ENCODE assay signal across 1 cellular context in the genomic region with DNA sequence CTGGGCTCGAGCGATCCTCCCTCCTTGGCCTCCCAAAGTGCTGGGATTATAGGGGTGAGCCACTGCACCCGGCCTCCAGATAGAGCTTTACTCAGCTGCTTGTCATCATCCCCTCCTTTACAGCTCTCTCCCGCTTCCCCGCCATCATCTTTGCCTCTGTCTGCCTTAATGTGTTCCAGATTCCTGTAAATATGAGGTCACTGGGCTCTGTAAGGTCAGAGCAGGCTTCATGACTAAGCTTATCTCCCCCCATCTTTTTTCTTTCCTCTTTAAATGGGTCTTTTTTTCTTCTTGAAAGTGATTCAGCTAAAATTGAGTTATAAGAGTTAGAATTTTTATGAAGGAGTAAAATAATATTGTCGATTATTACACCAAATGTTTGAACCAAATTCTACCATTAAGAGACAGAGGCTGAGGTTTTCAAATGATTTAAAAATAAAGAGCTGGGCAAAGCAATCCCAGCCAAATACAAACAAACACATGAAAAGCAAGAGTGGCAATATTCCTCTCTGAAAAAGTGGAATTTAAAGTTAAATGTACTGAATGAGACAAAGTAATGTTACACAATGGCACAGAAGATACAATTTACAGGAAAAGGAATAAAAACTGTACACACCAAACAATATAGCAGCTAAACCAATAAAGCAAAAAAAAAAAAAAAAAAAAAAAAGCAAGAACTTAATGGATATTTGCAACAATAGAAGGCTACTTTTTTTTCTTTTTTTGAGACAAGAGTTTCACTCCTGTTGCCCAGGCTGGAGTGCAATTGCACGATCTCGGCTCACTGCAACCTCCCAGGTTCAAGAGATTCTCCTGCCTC.
A peak's percentile ranks its signal among the peaks of the same experiment; 100 is the strongest.
TF ChIP-seq lines count a peak whose summit lies in the region.

No MANE protein-coding gene starts in this region.

TF ChIP-seq in K562, 482 proteins besides CTCF, POLR2A, EP300 and RAD21 (continued from another document and continues in another):
- TF ChIP-seq RCOR1 (IDR thresholded peaks at IDR 0.05; ENCODE audit: borderline replicate concordance in 1 of 2, low read depth in 2 of 2, low read length in 2 of 2) (peak in 1 of 2 experiments; percentile 89; a peak in 2 of 4 replicates), ASH1L (IDR thresholded peaks at IDR 0.05; ENCODE audit: borderline replicate concordance, low read depth, partially characterized antibody) (no peak), ADNP (tag; IDR thresholded peaks at IDR 0.05) (peak; percentile 73), CBX1 (IDR thresholded peaks at IDR 0.05; ENCODE audit: low read depth) (no peak), SIRT6 (IDR thresholded peaks at IDR 0.05; ENCODE audit: low read depth, low read length) (no peak), HDAC2 (IDR thresholded peaks at IDR 0.05) (peak; percentile 65), GABPA (tag; conservative IDR thresholded peaks at IDR 0.05; ENCODE audit: low read depth) (no peak), KDM1A (IDR thresholded peaks at IDR 0.05) (peak; percentile 85 to 89), ZFP1 (CRISPR knock-in tag; IDR thresholded peaks at IDR 0.05) (0 out of 2 replicates have a peak, but pooled peaks have one; percentile 29), TRIM24 (IDR thresholded peaks at IDR 0.05) (peak in 1 of 2 experiments; percentile 41; a peak in 1 of 4 replicates), ATF7 (IDR thresholded peaks at IDR 0.05) (peak; percentile 96), TCF7 (IDR thresholded peaks at IDR 0.05; ENCODE audit: borderline replicate concordance) (no peak), ZNF384 (IDR thresholded peaks at IDR 0.05; ENCODE audit: low read depth, low read length) (peak; percentile 69; the same call in 1 of the 2 replicates), FOXK2 (conservative IDR thresholded peaks at IDR 0.05 in 1 of 2, IDR thresholded peaks at IDR 0.05 in 1 of 2; ENCODE audit: low read depth in 2 of 2) (peak; percentile 66 to 79; a peak in 3 of 4 replicates), ZNF316 (IDR thresholded peaks at IDR 0.05) (peak; percentile 97), NFATC3 (IDR thresholded peaks at IDR 0.05) (no peak), TAF9B (IDR thresholded peaks at IDR 0.05; ENCODE audit: partially characterized antibody) (no peak), NR2C2 (CRISPR knock-in tag; IDR thresholded peaks at IDR 0.05) (no peak), NR2C2 (tag; IDR thresholded peaks at IDR 0.05) (peak; percentile 85), TEAD2 (tag; IDR thresholded peaks at IDR 0.05) (0 out of 2 replicates have a peak, but pooled peaks have one; percentile 51), SMARCA4 (IDR thresholded peaks at IDR 0.05) (peak; percentile 83), NBN (IDR thresholded peaks at IDR 0.05; ENCODE audit: low read depth) (peak; percentile 82), BACH1 (tag; IDR thresholded peaks at IDR 0.05) (peak; percentile 90), MAFK (IDR thresholded peaks at IDR 0.05; ENCODE audit: low read length) (peak; percentile 77), KAT2B (IDR thresholded peaks at IDR 0.05; ENCODE audit: low read depth, low read length) (no peak), CEBPB (tag; IDR thresholded peaks at IDR 0.05) (peak; percentile 78), CXXC5 (CRISPR knock-in tag; IDR thresholded peaks at IDR 0.05) (peak; percentile 18; the same call in 1 of the 2 replicates), MAFG (tag; conservative IDR thresholded peaks at IDR 0.05) (peak; percentile 95), FOXM1 (IDR thresholded peaks at IDR 0.05; ENCODE audit: low read depth) (no peak), FOXM1 (CRISPR knock-in tag; IDR thresholded peaks at IDR 0.05; ENCODE audit: low read depth) (no peak), ATF1 (CRISPR knock-in tag; IDR thresholded peaks at IDR 0.05) (no peak), ATF1 (tag; IDR thresholded peaks at IDR 0.05) (peak; percentile 68), NELFE (IDR thresholded peaks at IDR 0.05; ENCODE audit: insufficient read depth, insufficient read length) (no peak), DPF2 (IDR thresholded peaks at IDR 0.05) (peak; percentile 91)
- TF ChIP-seq, protein P1, sequence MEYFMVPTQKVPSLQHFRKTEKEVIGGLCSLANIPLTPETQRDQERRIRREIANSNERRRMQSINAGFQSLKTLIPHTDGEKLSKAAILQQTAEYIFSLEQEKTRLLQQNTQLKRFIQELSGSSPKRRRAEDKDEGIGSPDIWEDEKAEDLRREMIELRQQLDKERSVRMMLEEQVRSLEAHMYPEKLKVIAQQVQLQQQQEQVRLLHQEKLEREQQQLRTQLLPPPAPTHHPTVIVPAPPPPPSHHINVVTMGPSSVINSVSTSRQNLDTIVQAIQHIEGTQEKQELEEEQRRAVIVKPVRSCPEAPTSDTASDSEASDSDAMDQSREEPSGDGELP (CRISPR knock-in tag; IDR thresholded peaks at IDR 0.05; ENCODE audit: borderline replicate concordance): peak; percentile 49
- TF ChIP-seq, protein P2, sequence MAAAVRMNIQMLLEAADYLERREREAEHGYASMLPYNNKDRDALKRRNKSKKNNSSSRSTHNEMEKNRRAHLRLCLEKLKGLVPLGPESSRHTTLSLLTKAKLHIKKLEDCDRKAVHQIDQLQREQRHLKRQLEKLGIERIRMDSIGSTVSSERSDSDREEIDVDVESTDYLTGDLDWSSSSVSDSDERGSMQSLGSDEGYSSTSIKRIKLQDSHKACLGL (CRISPR knock-in tag; IDR thresholded peaks at IDR 0.05; ENCODE audit: borderline replicate concordance, poor library complexity, severe bottlenecking): no peak
- TF ChIP-seq, protein P3, sequence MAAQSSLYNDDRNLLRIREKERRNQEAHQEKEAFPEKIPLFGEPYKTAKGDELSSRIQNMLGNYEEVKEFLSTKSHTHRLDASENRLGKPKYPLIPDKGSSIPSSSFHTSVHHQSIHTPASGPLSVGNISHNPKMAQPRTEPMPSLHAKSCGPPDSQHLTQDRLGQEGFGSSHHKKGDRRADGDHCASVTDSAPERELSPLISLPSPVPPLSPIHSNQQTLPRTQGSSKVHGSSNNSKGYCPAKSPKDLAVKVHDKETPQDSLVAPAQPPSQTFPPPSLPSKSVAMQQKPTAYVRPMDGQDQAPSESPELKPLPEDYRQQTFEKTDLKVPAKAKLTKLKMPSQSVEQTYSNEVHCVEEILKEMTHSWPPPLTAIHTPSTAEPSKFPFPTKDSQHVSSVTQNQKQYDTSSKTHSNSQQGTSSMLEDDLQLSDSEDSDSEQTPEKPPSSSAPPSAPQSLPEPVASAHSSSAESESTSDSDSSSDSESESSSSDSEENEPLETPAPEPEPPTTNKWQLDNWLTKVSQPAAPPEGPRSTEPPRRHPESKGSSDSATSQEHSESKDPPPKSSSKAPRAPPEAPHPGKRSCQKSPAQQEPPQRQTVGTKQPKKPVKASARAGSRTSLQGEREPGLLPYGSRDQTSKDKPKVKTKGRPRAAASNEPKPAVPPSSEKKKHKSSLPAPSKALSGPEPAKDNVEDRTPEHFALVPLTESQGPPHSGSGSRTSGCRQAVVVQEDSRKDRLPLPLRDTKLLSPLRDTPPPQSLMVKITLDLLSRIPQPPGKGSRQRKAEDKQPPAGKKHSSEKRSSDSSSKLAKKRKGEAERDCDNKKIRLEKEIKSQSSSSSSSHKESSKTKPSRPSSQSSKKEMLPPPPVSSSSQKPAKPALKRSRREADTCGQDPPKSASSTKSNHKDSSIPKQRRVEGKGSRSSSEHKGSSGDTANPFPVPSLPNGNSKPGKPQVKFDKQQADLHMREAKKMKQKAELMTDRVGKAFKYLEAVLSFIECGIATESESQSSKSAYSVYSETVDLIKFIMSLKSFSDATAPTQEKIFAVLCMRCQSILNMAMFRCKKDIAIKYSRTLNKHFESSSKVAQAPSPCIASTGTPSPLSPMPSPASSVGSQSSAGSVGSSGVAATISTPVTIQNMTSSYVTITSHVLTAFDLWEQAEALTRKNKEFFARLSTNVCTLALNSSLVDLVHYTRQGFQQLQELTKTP (IDR thresholded peaks at IDR 0.05; ENCODE audit: low read depth in 1 of 2, partially characterized antibody in 2 of 2): no peak
- TF ChIP-seq, protein P4, sequence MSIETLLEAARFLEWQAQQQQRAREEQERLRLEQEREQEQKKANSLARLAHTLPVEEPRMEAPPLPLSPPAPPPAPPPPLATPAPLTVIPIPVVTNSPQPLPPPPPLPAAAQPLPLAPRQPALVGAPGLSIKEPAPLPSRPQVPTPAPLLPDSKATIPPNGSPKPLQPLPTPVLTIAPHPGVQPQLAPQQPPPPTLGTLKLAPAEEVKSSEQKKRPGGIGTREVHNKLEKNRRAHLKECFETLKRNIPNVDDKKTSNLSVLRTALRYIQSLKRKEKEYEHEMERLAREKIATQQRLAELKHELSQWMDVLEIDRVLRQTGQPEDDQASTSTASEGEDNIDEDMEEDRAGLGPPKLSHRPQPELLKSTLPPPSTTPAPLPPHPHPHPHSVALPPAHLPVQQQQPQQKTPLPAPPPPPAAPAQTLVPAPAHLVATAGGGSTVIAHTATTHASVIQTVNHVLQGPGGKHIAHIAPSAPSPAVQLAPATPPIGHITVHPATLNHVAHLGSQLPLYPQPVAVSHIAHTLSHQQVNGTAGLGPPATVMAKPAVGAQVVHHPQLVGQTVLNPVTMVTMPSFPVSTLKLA (conservative IDR thresholded peaks at IDR 0.05): peak in 1 of 2 experiments; percentile 56; a peak in 2 of 4 replicates
- TF ChIP-seq, protein P5, sequence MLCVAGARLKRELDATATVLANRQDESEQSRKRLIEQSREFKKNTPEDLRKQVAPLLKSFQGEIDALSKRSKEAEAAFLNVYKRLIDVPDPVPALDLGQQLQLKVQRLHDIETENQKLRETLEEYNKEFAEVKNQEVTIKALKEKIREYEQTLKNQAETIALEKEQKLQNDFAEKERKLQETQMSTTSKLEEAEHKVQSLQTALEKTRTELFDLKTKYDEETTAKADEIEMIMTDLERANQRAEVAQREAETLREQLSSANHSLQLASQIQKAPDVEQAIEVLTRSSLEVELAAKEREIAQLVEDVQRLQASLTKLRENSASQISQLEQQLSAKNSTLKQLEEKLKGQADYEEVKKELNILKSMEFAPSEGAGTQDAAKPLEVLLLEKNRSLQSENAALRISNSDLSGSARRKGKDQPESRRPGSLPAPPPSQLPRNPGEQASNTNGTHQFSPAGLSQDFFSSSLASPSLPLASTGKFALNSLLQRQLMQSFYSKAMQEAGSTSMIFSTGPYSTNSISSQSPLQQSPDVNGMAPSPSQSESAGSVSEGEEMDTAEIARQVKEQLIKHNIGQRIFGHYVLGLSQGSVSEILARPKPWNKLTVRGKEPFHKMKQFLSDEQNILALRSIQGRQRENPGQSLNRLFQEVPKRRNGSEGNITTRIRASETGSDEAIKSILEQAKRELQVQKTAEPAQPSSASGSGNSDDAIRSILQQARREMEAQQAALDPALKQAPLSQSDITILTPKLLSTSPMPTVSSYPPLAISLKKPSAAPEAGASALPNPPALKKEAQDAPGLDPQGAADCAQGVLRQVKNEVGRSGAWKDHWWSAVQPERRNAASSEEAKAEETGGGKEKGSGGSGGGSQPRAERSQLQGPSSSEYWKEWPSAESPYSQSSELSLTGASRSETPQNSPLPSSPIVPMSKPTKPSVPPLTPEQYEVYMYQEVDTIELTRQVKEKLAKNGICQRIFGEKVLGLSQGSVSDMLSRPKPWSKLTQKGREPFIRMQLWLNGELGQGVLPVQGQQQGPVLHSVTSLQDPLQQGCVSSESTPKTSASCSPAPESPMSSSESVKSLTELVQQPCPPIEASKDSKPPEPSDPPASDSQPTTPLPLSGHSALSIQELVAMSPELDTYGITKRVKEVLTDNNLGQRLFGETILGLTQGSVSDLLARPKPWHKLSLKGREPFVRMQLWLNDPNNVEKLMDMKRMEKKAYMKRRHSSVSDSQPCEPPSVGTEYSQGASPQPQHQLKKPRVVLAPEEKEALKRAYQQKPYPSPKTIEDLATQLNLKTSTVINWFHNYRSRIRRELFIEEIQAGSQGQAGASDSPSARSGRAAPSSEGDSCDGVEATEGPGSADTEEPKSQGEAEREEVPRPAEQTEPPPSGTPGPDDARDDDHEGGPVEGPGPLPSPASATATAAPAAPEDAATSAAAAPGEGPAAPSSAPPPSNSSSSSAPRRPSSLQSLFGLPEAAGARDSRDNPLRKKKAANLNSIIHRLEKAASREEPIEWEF (CRISPR knock-in tag; IDR thresholded peaks at IDR 0.05): 0 out of 2 replicates have a peak, but pooled peaks have one; percentile 31
- TF ChIP-seq, protein P6, sequence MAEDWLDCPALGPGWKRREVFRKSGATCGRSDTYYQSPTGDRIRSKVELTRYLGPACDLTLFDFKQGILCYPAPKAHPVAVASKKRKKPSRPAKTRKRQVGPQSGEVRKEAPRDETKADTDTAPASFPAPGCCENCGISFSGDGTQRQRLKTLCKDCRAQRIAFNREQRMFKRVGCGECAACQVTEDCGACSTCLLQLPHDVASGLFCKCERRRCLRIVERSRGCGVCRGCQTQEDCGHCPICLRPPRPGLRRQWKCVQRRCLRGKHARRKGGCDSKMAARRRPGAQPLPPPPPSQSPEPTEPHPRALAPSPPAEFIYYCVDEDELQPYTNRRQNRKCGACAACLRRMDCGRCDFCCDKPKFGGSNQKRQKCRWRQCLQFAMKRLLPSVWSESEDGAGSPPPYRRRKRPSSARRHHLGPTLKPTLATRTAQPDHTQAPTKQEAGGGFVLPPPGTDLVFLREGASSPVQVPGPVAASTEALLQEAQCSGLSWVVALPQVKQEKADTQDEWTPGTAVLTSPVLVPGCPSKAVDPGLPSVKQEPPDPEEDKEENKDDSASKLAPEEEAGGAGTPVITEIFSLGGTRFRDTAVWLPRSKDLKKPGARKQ (CRISPR knock-in tag; IDR thresholded peaks at IDR 0.05): 0 out of 2 replicates have a peak, but pooled peaks have one; percentile 21
- TF ChIP-seq, protein P7, sequence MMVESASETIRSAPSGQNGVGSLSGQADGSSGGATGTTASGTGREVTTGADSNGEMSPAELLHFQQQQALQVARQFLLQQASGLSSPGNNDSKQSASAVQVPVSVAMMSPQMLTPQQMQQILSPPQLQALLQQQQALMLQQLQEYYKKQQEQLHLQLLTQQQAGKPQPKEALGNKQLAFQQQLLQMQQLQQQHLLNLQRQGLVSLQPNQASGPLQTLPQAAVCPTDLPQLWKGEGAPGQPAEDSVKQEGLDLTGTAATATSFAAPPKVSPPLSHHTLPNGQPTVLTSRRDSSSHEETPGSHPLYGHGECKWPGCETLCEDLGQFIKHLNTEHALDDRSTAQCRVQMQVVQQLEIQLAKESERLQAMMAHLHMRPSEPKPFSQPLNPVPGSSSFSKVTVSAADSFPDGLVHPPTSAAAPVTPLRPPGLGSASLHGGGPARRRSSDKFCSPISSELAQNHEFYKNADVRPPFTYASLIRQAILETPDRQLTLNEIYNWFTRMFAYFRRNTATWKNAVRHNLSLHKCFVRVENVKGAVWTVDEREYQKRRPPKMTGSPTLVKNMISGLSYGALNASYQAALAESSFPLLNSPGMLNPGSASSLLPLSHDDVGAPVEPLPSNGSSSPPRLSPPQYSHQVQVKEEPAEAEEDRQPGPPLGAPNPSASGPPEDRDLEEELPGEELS (CRISPR knock-in tag; IDR thresholded peaks at IDR 0.05; ENCODE audit: borderline replicate concordance): no peak
